1 cellular context compared by ENCODE assay signal in genomic region chr1:6118415-6118814, GRCh38.
TF ChIP-seq lines count a peak whose summit lies in the region.

No MANE protein-coding gene starts in this region.

TF ChIP-seq in SK-N-SH, 30 proteins besides CTCF, POLR2A, EP300 and RAD21 (continued from another document):
- TF ChIP-seq MAX (IDR thresholded peaks at IDR 0.05; ENCODE audit: low read depth): no peak
- TF ChIP-seq TCF12 (IDR thresholded peaks at IDR 0.05): no peak
